21 cellular contexts compared by ENCODE assay signal in the genomic region with DNA sequence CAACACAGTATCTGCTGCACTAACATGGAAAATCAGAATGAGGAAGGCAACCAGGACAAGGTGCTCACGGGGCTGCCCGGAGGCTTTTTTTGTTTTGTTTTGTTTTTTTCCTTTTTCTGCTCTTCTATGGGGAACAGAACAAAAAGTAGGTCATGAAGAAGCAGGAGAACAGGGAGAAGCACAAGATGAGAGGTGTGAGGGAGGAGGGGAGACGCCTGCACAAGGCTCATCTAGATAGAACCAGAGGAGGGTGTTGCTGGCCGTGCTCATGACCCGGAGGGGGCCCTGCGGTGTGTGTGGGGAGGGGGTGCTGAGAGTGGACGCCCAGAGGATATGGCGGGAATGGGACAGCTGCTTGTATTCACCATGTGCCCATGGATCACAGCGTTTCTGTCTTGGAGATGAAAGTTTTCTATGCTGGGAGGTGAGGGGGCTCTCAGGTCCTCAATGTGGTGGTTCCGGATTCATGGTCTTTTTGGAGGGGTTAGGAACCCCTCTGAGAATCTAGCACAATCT.
DNase-seq lines count a peak whose midpoint lies in the region; ATAC-seq and TF ChIP-seq lines count a peak whose summit lies in the region.
"Had no signal": no experiment of that assay in that cellular context is flagged by ENCODE, and none has a peak within 500 bp of the region (broad histone marks: within the 10 kb centered on the region; RNA-seq: fewer than 3 reads in every experiment).

No MANE protein-coding gene starts in this region.

- TF ChIP-seq CTCF in ascending aorta (IDR thresholded peaks at IDR 0.05) = no peak
- no peak for TF ChIP-seq CTCF in smooth muscle cell (IDR thresholded peaks at IDR 0.05; ENCODE audit: borderline replicate concordance, insufficient read depth, poor library complexity, severe bottlenecking)
- no peak for TF ChIP-seq CTCF in stomach (IDR thresholded peaks at IDR 0.05)
- TF ChIP-seq CTCF in progenitor cell of endocrine pancreas (IDR thresholded peaks at IDR 0.05; ENCODE audit: unreplicated experiment) = no peak

- H3K9ac ChIP-seq in iPS-15b (ENCODE audit: low read depth, low read length) (no peak overlapping the region), smooth muscle cell (ENCODE audit: low read depth) (no peak overlapping the region)
- H3K9ac ChIP-seq: BLaER1 treated with 17β-estradiol and CSF1 and Interleukin-3, amounts not matched to agents 10 nM and 100 nM had no signal

- H3K4me3 ChIP-seq in ascending aorta (peak overlapping the region; percentile 34 to 50), iPS-15b (ENCODE audit: low read depth, low read length) (peak overlapping the region; percentile 12), smooth muscle cell (no peak overlapping the region), stomach (no peak overlapping the region)
- H3K4me3 ChIP-seq: BLaER1 treated with 17β-estradiol and CSF1 and Interleukin-3, amounts not matched to agents 10 nM and 100 nM; GM12878; MG63; pancreas had no signal

- H3K27me3 Mint-ChIP-seq in progenitor cell of endocrine pancreas = peaks cover 75% of the 10 kb centered on the region

- TF ChIP-seq POLR2A in stomach (IDR thresholded peaks at IDR 0.05) = no peak

- no peaks in the 10 kb centered on the region for H3K9me3 ChIP-seq in ascending aorta
- H3K9me3 ChIP-seq in iPS-15b (ENCODE audit: control insufficient read depth, insufficient read depth, low read length) = no peaks in the 10 kb centered on the region
- no peaks in the 10 kb centered on the region for H3K9me3 ChIP-seq in smooth muscle cell (replicated peaks; ENCODE audit: low read depth)
- H3K9me3 ChIP-seq in stomach = peaks cover 0 to 6% (median 2%) of the 10 kb centered on the region in 4 donors
- H3K9me3 ChIP-seq: BLaER1 treated with 17β-estradiol and CSF1 and Interleukin-3, amounts not matched to agents 10 nM and 100 nM; MG63; pancreas had no signal

- no peak overlapping the region for H3K4me3 Mint-ChIP-seq in progenitor cell of endocrine pancreas (ENCODE audit: low read depth)
- H3K4me3 Mint-ChIP-seq: activated naive CD4-positive, alpha-beta T cell treated with anti-CD3 and anti-CD28 coated beads, Interleukin-2, amount 10 ng/mL, durations not matched to agents 7 days and 5 days; dendritic cell treated with granulocyte-macrophage colony-stimulating factor and Interleukin-4, amounts not matched to agents 40 ng/mL and 50 ng/mL, for 4 days had no signal

- CTCF ChIA-PET in HEK293T (lab: Yijun Ruan, JAX) = interaction anchor here (1.2 kb wide), 1 partner anchor 56 kb away, joined by 3 read pairs; no protein-coding TSS in a partner anchor

- peaks cover 4% of the 10 kb centered on the region for H3K9me3 Mint-ChIP-seq in progenitor cell of endocrine pancreas (ENCODE audit: low read depth)
- H3K9me3 Mint-ChIP-seq: activated naive CD4-positive, alpha-beta T cell treated with anti-CD3 and anti-CD28 coated beads, Interleukin-2, amount 10 ng/mL, durations not matched to agents 7 days and 5 days; dendritic cell treated with granulocyte-macrophage colony-stimulating factor and Interleukin-4, amounts not matched to agents 40 ng/mL and 50 ng/mL, for 4 days had no signal

- H3K36me3 Mint-ChIP-seq in progenitor cell of endocrine pancreas (ENCODE audit: insufficient read depth) = no peaks in the 10 kb centered on the region
- H3K36me3 Mint-ChIP-seq: activated naive CD4-positive, alpha-beta T cell treated with anti-CD3 and anti-CD28 coated beads, Interleukin-2, amount 10 ng/mL, durations not matched to agents 7 days and 5 days had no signal

- H3K36me3 ChIP-seq in ascending aorta (no peaks in the 10 kb centered on the region), iPS-15b (ENCODE audit: control insufficient read depth, insufficient read depth, low read length) (no peaks in the 10 kb centered on the region), smooth muscle cell (ENCODE audit: low read depth) (no peaks in the 10 kb centered on the region), stomach (no peaks in the 10 kb centered on the region)
- H3K36me3 ChIP-seq: BLaER1 treated with 17β-estradiol and CSF1 and Interleukin-3, amounts not matched to agents 10 nM and 100 nM; MG63; pancreas had no signal

- no peak for DNase-seq in HEK293T (ENCODE audit: extremely low spot score)
- DNase-seq in ascending aorta (ENCODE audit: low spot score in 2 of 2) = no peak
- no peak for DNase-seq in smooth muscle cell (lab: John Stamatoyannopoulos, UW; ENCODE audit: unreplicated experiment)
- no peak for DNase-seq in stomach
- DNase-seq in amniotic stem cell (lab: John Stamatoyannopoulos, UW) = no peak
- DNase-seq in progenitor cell of endocrine pancreas (ENCODE audit: low spot score, unreplicated experiment) = no peak
- DNase-seq: activated CD4-positive, alpha-beta T cell treated with anti-CD3 and anti-CD28 coated beads, Interleukin-2, amount 50 U/mL, for 48 hours; activated naive CD4-positive, alpha-beta T cell treated with anti-CD3 and anti-CD28 coated beads, Interleukin-2, amount 10 ng/mL, durations not matched to agents 7 days and 5 days; GDM1; MG63; NCI-H1930; NCI-H510A treated with DMSO at 0.1 percent for 48 hours; pancreas had no signal

- H3F3A ChIP-seq in smooth muscle cell (ENCODE audit: low read depth) = no peaks in the 10 kb centered on the region

- H3K27ac ChIP-seq in ascending aorta (no peak overlapping the region), smooth muscle cell (ENCODE audit: low read depth) (no peak overlapping the region), stomach (no peak overlapping the region)
- H3K27ac ChIP-seq: BLaER1 treated with 17β-estradiol and CSF1 and Interleukin-3, amounts not matched to agents 10 nM and 100 nM; pancreas; VCaP had no signal

- H3K27me3 ChIP-seq in ascending aorta (no peaks in the 10 kb centered on the region), iPS-15b (ENCODE audit: control insufficient read depth, insufficient read depth, low read length) (peaks cover 9% of the 10 kb centered on the region), smooth muscle cell (ENCODE audit: low read depth) (no peaks in the 10 kb centered on the region), stomach (peaks cover 0 to 99% (median 20%) of the 10 kb centered on the region in 3 donors)
- H3K27me3 ChIP-seq: MG63 had no signal

- no peak for TF ChIP-seq EP300 in stomach (IDR thresholded peaks at IDR 0.05)

- no peaks in the 10 kb centered on the region for H4K20me1 ChIP-seq in smooth muscle cell (ENCODE audit: low read depth)

- H3K4me1 Mint-ChIP-seq in progenitor cell of endocrine pancreas (ENCODE audit: low read depth) = peaks cover 4% of the 10 kb centered on the region
- H3K4me1 Mint-ChIP-seq: activated naive CD4-positive, alpha-beta T cell treated with anti-CD3 and anti-CD28 coated beads, Interleukin-2, amount 10 ng/mL, durations not matched to agents 7 days and 5 days had no signal

- H3K27ac Mint-ChIP-seq in progenitor cell of endocrine pancreas = no peak overlapping the region
- H3K27ac Mint-ChIP-seq: activated naive CD4-positive, alpha-beta T cell treated with anti-CD3 and anti-CD28 coated beads, Interleukin-2, amount 10 ng/mL, durations not matched to agents 7 days and 5 days; dendritic cell treated with granulocyte-macrophage colony-stimulating factor and Interleukin-4, amounts not matched to agents 40 ng/mL and 50 ng/mL, for 4 days had no signal

- WGBS in smooth muscle cell (ENCODE audit: low lambda C conversion rate) = 84% methylated on average over 9 of the region's 10 CpGs
- 47 to 57% (median 54%) methylated on average over 10 of the region's 10 CpGs for WGBS in stomach, 5 donors

- H3K4me1 ChIP-seq in ascending aorta (no peaks in the 10 kb centered on the region), iPS-15b (ENCODE audit: control insufficient read depth, insufficient read depth, low read length) (no peaks in the 10 kb centered on the region), smooth muscle cell (ENCODE audit: low read depth) (peaks cover 25% of the 10 kb centered on the region), stomach (peaks cover 0 to 13% (median 5%) of the 10 kb centered on the region in 4 donors)
- H3K4me1 ChIP-seq: pancreas had no signal

- POLR2A ChIA-PET in HEK293T (lab: Yijun Ruan, JAX) = no interaction called here

- H3K79me2 ChIP-seq in smooth muscle cell (ENCODE audit: low read depth) = no peaks in the 10 kb centered on the region

- H3K4me2 ChIP-seq in smooth muscle cell = peak overlapping the region; percentile 76

- intact Hi-C loops in ascending aorta (cut with DNase I) (no loop called here), stomach (cut with DNase I; ENCODE audit: low total_unique reads) (no loop called here)

- ATAC-seq in HG03135 (IDR thresholded peaks at IDR 0.05; ENCODE audit: unreplicated experiment) = no peak
- ATAC-seq: GM12878, HepG2, pancreas, Right ventricle myocardium inferior had no signal

- no peak overlapping the region for H2AFZ ChIP-seq in smooth muscle cell (ENCODE audit: low read depth)

TF ChIP-seq in HEK293T, 16 proteins besides CTCF, POLR2A, EP300 and RAD21:
- TF ChIP-seq TARDBP (IDR thresholded peaks at IDR 0.05) (no peak), L3MBTL2 (conservative IDR thresholded peaks at IDR 0.05) (0 out of 2 replicates have a peak, but pooled peaks have one; percentile 29)

Comparison
In these comparisons a context has a peak if more than half of its experiments do, and no peak if none do; other contexts are left out.
1. H3K4me3 ChIP-seq: peak in ascending aorta (2 of 2) and iPS-15b (single experiment); none in smooth muscle cell (single experiment) and stomach (0 of 4).